ENCODE assay signal across 2 cellular contexts in genomic region chr7:93980744-93981479, GRCh38.
TF ChIP-seq lines count a peak whose summit lies in the region.

No MANE protein-coding gene starts in this region.

TF ChIP-seq in liver, 16 proteins besides CTCF, POLR2A, EP300 and RAD21:
- peak; percentile 60 for TF ChIP-seq REST (IDR thresholded peaks at IDR 0.05)
- no peak for TF ChIP-seq GABPA (IDR thresholded peaks at IDR 0.05 in 1 of 2, conservative IDR thresholded peaks at IDR 0.05 in 1 of 2)
- no peak for TF ChIP-seq YY1 (IDR thresholded peaks at IDR 0.05)
- TF ChIP-seq ZBTB33 (IDR thresholded peaks at IDR 0.05) = no peak
- TF ChIP-seq FOXA2 (IDR thresholded peaks at IDR 0.05) = no peak
- no peak for TF ChIP-seq EGR1 (IDR thresholded peaks at IDR 0.05; ENCODE audit: low read depth in 2 of 2)
- TF ChIP-seq SP1 (IDR thresholded peaks at IDR 0.05) = no peak
- TF ChIP-seq HNF4A (conservative IDR thresholded peaks at IDR 0.05) = no peak
- no peak for TF ChIP-seq ATF3 (IDR thresholded peaks at IDR 0.05)
- TF ChIP-seq NR2F2 (IDR thresholded peaks at IDR 0.05) = no peak
- no peak for TF ChIP-seq TAF1 (conservative IDR thresholded peaks at IDR 0.05)
- TF ChIP-seq MAX (IDR thresholded peaks at IDR 0.05) = no peak
- no peak for TF ChIP-seq JUND (IDR thresholded peaks at IDR 0.05)
- peak in 1 of 2 donors; percentile 26 for TF ChIP-seq RXRA (IDR thresholded peaks at IDR 0.05)
- no peak for TF ChIP-seq FOXA1 (IDR thresholded peaks at IDR 0.05)
- no peak for TF ChIP-seq HNF4G (IDR thresholded peaks at IDR 0.05)

TF ChIP-seq in HepG2, 621 proteins besides CTCF, POLR2A, EP300 and RAD21:
- no peak for TF ChIP-seq HOXA9 (CRISPR knock-in tag; IDR thresholded peaks at IDR 0.05; ENCODE audit: borderline replicate concordance)
- TF ChIP-seq YEATS2 (CRISPR knock-in tag; IDR thresholded peaks at IDR 0.05; ENCODE audit: borderline replicate concordance) = no peak
- TF ChIP-seq ZNF879 (CRISPR knock-in tag; IDR thresholded peaks at IDR 0.05) = no peak
- no peak for TF ChIP-seq HMG20B (CRISPR knock-in tag; conservative IDR thresholded peaks at IDR 0.05)
- no peak for TF ChIP-seq ZMYM3 (CRISPR knock-in tag; IDR thresholded peaks at IDR 0.05)
- TF ChIP-seq ZNF550 (CRISPR knock-in tag; IDR thresholded peaks at IDR 0.05; ENCODE audit: borderline replicate concordance) = no peak
